ENCODE assay signal across 8 cellular contexts in genomic region chr6:125957391-125957693, GRCh38. TPM values are rescaled to one million over a fixed set of nuclear protein-coding genes. Genes with fewer than 3 reads are reported as not detected.
DNase-seq lines count a peak whose midpoint lies in the region; ATAC-seq and TF ChIP-seq lines count a peak whose summit lies in the region.

No MANE protein-coding gene starts in this region.

- H3K4me3 ChIP-seq in GM12864 (ENCODE audit: low read depth, low read length) = peak overlapping the region; percentile 76
- peak overlapping the region; percentile 97 for H3K4me3 ChIP-seq in SK-N-MC
- H3K4me3 ChIP-seq in hepatocyte = peak overlapping the region; percentile 78
- H3K4me3 ChIP-seq in skin epidermis = peak overlapping the region; percentile 54 to 95 (median 78)

- H3K4me1 Mint-ChIP-seq in activated naive CD8-positive, alpha-beta T cell treated with anti-CD3 and anti-CD28 coated beads for 36 hours = peaks cover 7% of the 10 kb centered on the region

- H3K27me3 Mint-ChIP-seq in activated naive CD8-positive, alpha-beta T cell treated with anti-CD3 and anti-CD28 coated beads for 36 hours = peaks cover 3% of the 10 kb centered on the region

- whole genome bisulfite sequencing in hepatocyte (ENCODE audit: low lambda C conversion rate, missing lambda C conversion rate) = 21% methylated on average over 3 of the region's 3 CpGs

- ATAC-seq in HG02759 (IDR thresholded peaks at IDR 0.05; ENCODE audit: unreplicated experiment) (no peak), HG03457 (IDR thresholded peaks at IDR 0.05; ENCODE audit: unreplicated experiment) (no peak)

- peak overlapping the region; percentile 80 for H3K4me2 ChIP-seq in hepatocyte

- no peak overlapping the region for H3K4me3 Mint-ChIP-seq in activated naive CD8-positive, alpha-beta T cell treated with anti-CD3 and anti-CD28 coated beads for 36 hours

- peaks cover 7% of the 10 kb centered on the region for H3K4me1 ChIP-seq in hepatocyte (ENCODE audit: insufficient read depth)

- H3K27ac Mint-ChIP-seq in activated naive CD8-positive, alpha-beta T cell treated with anti-CD3 and anti-CD28 coated beads for 36 hours = no peak overlapping the region

- peaks cover 44% of the 10 kb centered on the region for H3K79me2 ChIP-seq in hepatocyte

- H3K9me3 Mint-ChIP-seq in activated naive CD8-positive, alpha-beta T cell treated with anti-CD3 and anti-CD28 coated beads for 36 hours = no peaks in the 10 kb centered on the region

- H3K9me2 ChIP-seq in hepatocyte (replicated peaks; ENCODE audit: insufficient read depth) = no peaks in the 10 kb centered on the region

- H3K9ac ChIP-seq in SK-N-MC (ENCODE audit: insufficient read length) = peak overlapping the region; percentile 92

- H3K9me3 ChIP-seq in SK-N-MC (ENCODE audit: low read depth, low read length) = no peaks in the 10 kb centered on the region
- no peaks in the 10 kb centered on the region for H3K9me3 ChIP-seq in hepatocyte (ENCODE audit: low read depth)

- peak overlapping the region; percentile 86 for H2AFZ ChIP-seq in hepatocyte

- H3K36me3 ChIP-seq in SK-N-MC (ENCODE audit: insufficient read depth, low read length) (no peaks in the 10 kb centered on the region), hepatocyte (replicated peaks; ENCODE audit: insufficient read depth, low read depth) (no peaks in the 10 kb centered on the region)

- H3K36me3 Mint-ChIP-seq in activated naive CD8-positive, alpha-beta T cell treated with anti-CD3 and anti-CD28 coated beads for 36 hours = no peaks in the 10 kb centered on the region

- DNase-seq in GM12864 (ENCODE audit: low read depth) = no peak
- DNase-seq in SK-N-MC (ENCODE audit: low read depth, low spot score) = no peak
- DNase-seq in hepatocyte (ENCODE audit: low spot score) = no peak
- DNase-seq in COLO829 (ENCODE audit: low spot score) = no peak
- DNase-seq in activated naive CD8-positive, alpha-beta T cell treated with anti-CD3 and anti-CD28 coated beads for 36 hours = no peak

- TF ChIP-seq CTCF in GM12864 (IDR thresholded peaks at IDR 0.05; ENCODE audit: low read depth, low read length, missing control alignments) (no peak), hepatocyte (IDR thresholded peaks at IDR 0.05; ENCODE audit: poor library complexity) (no peak)

- H4K20me1 ChIP-seq in hepatocyte (ENCODE audit: insufficient read depth, poor library complexity, severe bottlenecking) = no peaks in the 10 kb centered on the region

- no peaks in the 10 kb centered on the region for H3K27me3 ChIP-seq in hepatocyte

- H3K27ac ChIP-seq in SK-N-MC = no peak overlapping the region
- H3K27ac ChIP-seq in hepatocyte = peak overlapping the region; percentile 97
- peak overlapping the region in 20 of 21 experiments; percentile 85 to 100 (median 96) for H3K27ac ChIP-seq in skin epidermis

RNA-seq across cellular contexts. Expression of gene HINT3, which starts 0.8 kb away (rescaled TPM):
- 28.0 and 32.9 TPM in 2 replicates for total RNA-seq in hepatocyte
- 12.0 and 15.4 TPM in 2 replicates for polyA plus RNA-seq in hepatocyte
- 1 to 10 TPM; 9.3 to 9.5 TPM for total RNA-seq in activated naive CD8-positive, alpha-beta T cell treated with anti-CD3 and anti-CD28 coated beads for 36 hours

RNA-seq across cellular contexts. Expression of gene TRMT11, which starts 29.0 kb away (rescaled TPM):
- total RNA-seq in hepatocyte = 20.7 and 27.6 TPM in 2 replicates
- polyA plus RNA-seq in hepatocyte = 14.8 and 18.6 TPM in 2 replicates
- total RNA-seq in activated naive CD8-positive, alpha-beta T cell treated with anti-CD3 and anti-CD28 coated beads for 36 hours = 10 to 100 TPM; 40.1 to 42.5 TPM
